ENCODE assay signal across 1 cellular context in genomic region chr5:55141945-55142690, GRCh38.
A peak's percentile ranks its signal among the peaks of the same experiment; 100 is the strongest.
TF ChIP-seq lines count a peak whose summit lies in the region.

No MANE protein-coding gene starts in this region.

TF ChIP-seq in K562, 482 proteins besides CTCF, POLR2A, EP300 and RAD21:
- TF ChIP-seq DACH1 (IDR thresholded peaks at IDR 0.05; ENCODE audit: partially characterized antibody) (no peak), CTCFL (IDR thresholded peaks at IDR 0.05; ENCODE audit: borderline replicate concordance, insufficient read depth, low read depth, low read length, poor library complexity, severe bottlenecking) (peak; percentile 29)
TF ChIP-seq in K562: peak in this region for 1.
